Comparison of ENCODE assay signal across 10 cellular contexts in genomic region chr11:46618789-46619188, GRCh38. TPM values are rescaled to one million over a fixed set of nuclear protein-coding genes. Genes with fewer than 3 reads are reported as not detected.
A peak's percentile ranks its signal among the peaks of the same experiment; 100 is the strongest.
DNase-seq lines count a peak whose midpoint lies in the region; ATAC-seq, FAIRE-seq and TF ChIP-seq lines count a peak whose summit lies in the region.
"Had no signal": no experiment of that assay in that cellular context is flagged by ENCODE, and none has a peak within 500 bp of the region (broad histone marks: within the 10 kb centered on the region; RNA-seq: fewer than 3 reads in every experiment).

No MANE protein-coding gene starts in this region.

- H3K9me3 ChIP-seq in CD8-positive, alpha-beta memory T cell (ENCODE audit: low read length): no peaks in the 10 kb centered on the region
- H3K9me3 ChIP-seq in MM.1S (replicated peaks; ENCODE audit: insufficient read depth, low read length) (no peaks in the 10 kb centered on the region), neural cell (ENCODE audit: low read length) (no peaks in the 10 kb centered on the region)

- H3K9ac ChIP-seq in MM.1S (ENCODE audit: low read length) (no peak overlapping the region), neural cell (ENCODE audit: low read length) (no peak overlapping the region)

- POLR2A ChIA-PET in CD8-positive, alpha-beta memory T cell (lab: Charles Lee): interaction anchor here (0.6 to 2.1 kb wide), 5 partner anchors 12 to 227 kb away, joined by 3 to 13 read pairs (median 4); partner anchors contain the start of gene AMBRA1

- H3K4me3 ChIP-seq in CD8-positive, alpha-beta memory T cell (ENCODE audit: low read length): peak overlapping the region; percentile 39
- H3K4me3 ChIP-seq in MM.1S (ENCODE audit: low read length) (no peak overlapping the region), neural cell (ENCODE audit: low read length) (peak overlapping the region; percentile 72)

- H2AFZ ChIP-seq in MM.1S (ENCODE audit: low read length) (no peak overlapping the region), neural cell (ENCODE audit: low read depth, low read length) (no peak overlapping the region)

- H3K36me3 Mint-ChIP-seq in CD8-positive, alpha-beta memory T cell: peaks cover 0 to 44% (median 10%) of the 10 kb centered on the region in 3 donors
- H3K36me3 Mint-ChIP-seq in central memory CD8-positive, alpha-beta T cell (ENCODE audit: insufficient read depth): peaks cover 39% of the 10 kb centered on the region

- peak overlapping the region; percentile 90 to 99 (median 98) for H3K4me3 Mint-ChIP-seq in CD8-positive, alpha-beta memory T cell
- peak overlapping the region; percentile 93 for H3K4me3 Mint-ChIP-seq in central memory CD8-positive, alpha-beta T cell

- TF ChIP-seq EP300 in neural cell (conservative IDR thresholded peaks at IDR 0.05; ENCODE audit: poor library complexity, severe bottlenecking): no peak

- H3K4me1 Mint-ChIP-seq in CD8-positive, alpha-beta memory T cell: peaks cover 41 to 65% (median 56%) of the 10 kb centered on the region in 3 donors
- H3K4me1 Mint-ChIP-seq in central memory CD8-positive, alpha-beta T cell: peaks cover 41% of the 10 kb centered on the region

- H3K27me3 Mint-ChIP-seq in CD8-positive, alpha-beta memory T cell: peaks cover 0 to 4% of the 10 kb centered on the region in 2 donors
- no peaks in the 10 kb centered on the region for H3K27me3 Mint-ChIP-seq in central memory CD8-positive, alpha-beta T cell

- no peak for ATAC-seq in central memory CD8-positive, alpha-beta T cell (replicated peaks; ENCODE audit: extremely low read depth, poor library complexity, severe bottlenecking)
- no peak for ATAC-seq in HG02970 (IDR thresholded peaks at IDR 0.05; ENCODE audit: low FRiP score, unreplicated experiment)

- H3K27me3 ChIP-seq in CD8-positive, alpha-beta memory T cell (ENCODE audit: insufficient read depth, low read length, poor library complexity, severe bottlenecking): no peaks in the 10 kb centered on the region
- H3K27me3 ChIP-seq in MM.1S (replicated peaks; ENCODE audit: insufficient read depth, low read length) (no peaks in the 10 kb centered on the region), neural cell (ENCODE audit: insufficient read depth, low read depth, low read length) (no peaks in the 10 kb centered on the region)

- peaks cover 6% of the 10 kb centered on the region for H3K36me3 ChIP-seq in CD8-positive, alpha-beta memory T cell (ENCODE audit: insufficient read depth, low read length)
- H3K36me3 ChIP-seq in MM.1S (replicated peaks; ENCODE audit: insufficient read depth, low read length): no peaks in the 10 kb centered on the region
- H3K36me3 ChIP-seq in neural cell (ENCODE audit: insufficient read depth, low read length): no peaks in the 10 kb centered on the region

- peaks cover 59% of the 10 kb centered on the region for H3K79me2 ChIP-seq in MM.1S (ENCODE audit: low read length)
- peaks cover 27% of the 10 kb centered on the region for H3K79me2 ChIP-seq in neural cell (replicated peaks; ENCODE audit: insufficient read depth, low read length)

- H3K9me2 ChIP-seq in MM.1S (replicated peaks; ENCODE audit: insufficient read depth, low read length) (no peaks in the 10 kb centered on the region), neural cell (ENCODE audit: insufficient read depth, low read length) (no peaks in the 10 kb centered on the region)

- CTCF ChIA-PET in CD8-positive, alpha-beta memory T cell (lab: Charles Lee): interaction anchor here (0.9 to 2.0 kb wide), 9 partner anchors 9 to 381 kb away, joined by 3 to 12 read pairs (median 4); partner anchors contain the start of gene AMBRA1

- DNase-seq in CD8-positive, alpha-beta memory T cell: no peak
- no peak for DNase-seq in MM.1S
- DNase-seq in central memory CD8-positive, alpha-beta T cell (ENCODE audit: low spot score in 2 of 2): no peak
- DNase-seq in NCI-H1105 treated with DMSO at 0.1 percent for 48 hours (lab: John Stamatoyannopoulos, UW): no peak
- DNase-seq in D721Med (ENCODE audit: insufficient read length, low spot score): no peak
- no peak for DNase-seq in ecto neural progenitor cell (ENCODE audit: low spot score)
- DNase-seq: NCI-H446; stimulated activated CD8-positive, alpha-beta memory T cell treated with anti-CD3 and anti-CD28 coated beads, Interleukin-4, amount 100 ng/mL, for 48 hours had no signal

- H3F3A ChIP-seq in MM.1S (ENCODE audit: insufficient read depth, low read length): 0 out of 2 replicates have a peak, but pooled peaks cover 7% of the 10 kb centered on the region
- no peaks in the 10 kb centered on the region for H3F3A ChIP-seq in neural cell (ENCODE audit: insufficient read depth, low read length, poor library complexity, severe bottlenecking)

- no peak for FAIRE-seq in D721Med (lab: Jason Lieb, UNC)

- no peak for TF ChIP-seq CTCF in MM.1S (IDR thresholded peaks at IDR 0.05; ENCODE audit: low read length)
- TF ChIP-seq CTCF in neural cell (IDR thresholded peaks at IDR 0.05; ENCODE audit: poor library complexity, severe bottlenecking): no peak
- TF ChIP-seq CTCF in D721Med (IDR thresholded peaks at IDR 0.05; ENCODE audit: insufficient read depth, missing control alignments): no peak

- H3K4me1 ChIP-seq in CD8-positive, alpha-beta memory T cell (ENCODE audit: insufficient read depth, low read length): peaks cover 28% of the 10 kb centered on the region
- peaks cover 9% of the 10 kb centered on the region; the same call in 1 of the 2 replicates for H3K4me1 ChIP-seq in MM.1S (ENCODE audit: low read length)

- no peaks in the 10 kb centered on the region for H3K9me3 Mint-ChIP-seq in CD8-positive, alpha-beta memory T cell
- H3K9me3 Mint-ChIP-seq in central memory CD8-positive, alpha-beta T cell: no peaks in the 10 kb centered on the region

- peak overlapping the region; percentile 40 to 100 (median 98) for H3K27ac Mint-ChIP-seq in CD8-positive, alpha-beta memory T cell
- peak overlapping the region; percentile 99 for H3K27ac Mint-ChIP-seq in central memory CD8-positive, alpha-beta T cell (ENCODE audit: low read depth)

- H4K20me1 ChIP-seq in MM.1S (ENCODE audit: insufficient read depth, low read length): no peaks in the 10 kb centered on the region
- no peaks in the 10 kb centered on the region for H4K20me1 ChIP-seq in neural cell (ENCODE audit: insufficient read depth)

- peak overlapping the region; percentile 71; the same call in 1 of the 2 replicates for H3K4me2 ChIP-seq in MM.1S (ENCODE audit: low read depth, low read length)
- H3K4me2 ChIP-seq in neural cell (ENCODE audit: low read length): peak overlapping the region; percentile 82

- no peak for TF ChIP-seq RAD21 in neural cell (conservative IDR thresholded peaks at IDR 0.05)

- peak overlapping the region; percentile 57 for H3K27ac ChIP-seq in CD8-positive, alpha-beta memory T cell (ENCODE audit: low read depth, low read length)
- no peak overlapping the region for H3K27ac ChIP-seq in MM.1S (ENCODE audit: low read length)
- H3K27ac ChIP-seq in neural cell (ENCODE audit: low read length): no peak overlapping the region

TF ChIP-seq in neural cell, 6 proteins besides CTCF, POLR2A, EP300 and RAD21:
- no peak for TF ChIP-seq TAF1 (IDR thresholded peaks at IDR 0.05; ENCODE audit: low read depth)
- no peak for TF ChIP-seq MXI1 (conservative IDR thresholded peaks at IDR 0.05; ENCODE audit: poor library complexity, severe bottlenecking)
- TF ChIP-seq SMC3 (conservative IDR thresholded peaks at IDR 0.05; ENCODE audit: poor library complexity): no peak
- no peak for TF ChIP-seq POLR2AphosphoS5 (IDR thresholded peaks at IDR 0.05)
- no peak for TF ChIP-seq REST (IDR thresholded peaks at IDR 0.05; ENCODE audit: borderline replicate concordance)
- TF ChIP-seq EZH2 (IDR thresholded peaks at IDR 0.05; ENCODE audit: borderline replicate concordance, insufficient read depth, low read length, poor library complexity, severe bottlenecking): no peak

RNA-seq across cellular contexts. Expression of gene ATG13, which starts 1.4 kb away (rescaled TPM):
- total RNA-seq in CD8-positive, alpha-beta memory T cell: 10 to 100 TPM; 67.9 to 69.6 TPM
- 81.6 TPM for polyA plus RNA-seq in CD8-positive, alpha-beta memory T cell
- polyA plus RNA-seq in neural cell: 21.1 and 28.5 TPM in 2 replicates
- polyA minus RNA-seq in neural cell: 54.8 and 59.4 TPM in 2 replicates

RNA-seq across cellular contexts. Expression of gene HARBI1, which starts 1.8 kb away (rescaled TPM):
- total RNA-seq in CD8-positive, alpha-beta memory T cell: 1 to 10 TPM; 4.6 to 5.3 TPM
- 12.9 TPM for polyA plus RNA-seq in CD8-positive, alpha-beta memory T cell
- 5.4 and 9.5 TPM in 2 replicates for polyA plus RNA-seq in neural cell
- polyA minus RNA-seq in neural cell: 10.5 and 14.1 TPM in 2 replicates

RNA-seq across cellular contexts. Expression of gene AMBRA1, which starts 25.0 kb away (rescaled TPM):
- total RNA-seq in CD8-positive, alpha-beta memory T cell: 10 to 100 TPM; 31.3 to 33.3 TPM
- 13.6 TPM for polyA plus RNA-seq in CD8-positive, alpha-beta memory T cell
- 34.5 and 37.6 TPM in 2 replicates for polyA plus RNA-seq in neural cell
- polyA minus RNA-seq in neural cell: 66.0 and 78.2 TPM in 2 replicates
